1 cellular context compared by ENCODE assay signal in the genomic region with DNA sequence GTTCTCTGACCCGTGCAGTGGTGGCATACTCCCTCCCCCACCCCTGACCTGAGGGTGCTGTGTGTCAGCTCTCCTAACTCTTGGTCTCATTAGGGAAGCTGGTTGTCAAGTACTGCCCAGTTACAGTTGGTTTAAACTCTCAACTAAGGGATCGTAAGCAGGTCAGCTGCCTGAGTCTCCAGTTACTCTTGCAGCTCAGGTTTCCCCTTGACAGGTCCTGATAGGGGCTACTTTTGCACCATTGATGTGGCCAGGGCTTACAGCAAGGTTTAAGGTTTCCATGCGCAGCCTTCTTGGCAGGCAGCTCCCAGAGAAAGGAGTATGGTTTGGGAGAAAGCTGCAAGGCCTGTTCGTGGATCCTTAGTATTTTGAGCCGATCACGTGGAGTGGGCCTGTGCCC.
TF ChIP-seq lines count a peak whose summit lies in the region.

No MANE protein-coding gene starts in this region.

TF ChIP-seq in GM23338, 12 proteins besides CTCF, POLR2A, EP300 and RAD21 (continued from another document):
- TF ChIP-seq, protein P1, sequence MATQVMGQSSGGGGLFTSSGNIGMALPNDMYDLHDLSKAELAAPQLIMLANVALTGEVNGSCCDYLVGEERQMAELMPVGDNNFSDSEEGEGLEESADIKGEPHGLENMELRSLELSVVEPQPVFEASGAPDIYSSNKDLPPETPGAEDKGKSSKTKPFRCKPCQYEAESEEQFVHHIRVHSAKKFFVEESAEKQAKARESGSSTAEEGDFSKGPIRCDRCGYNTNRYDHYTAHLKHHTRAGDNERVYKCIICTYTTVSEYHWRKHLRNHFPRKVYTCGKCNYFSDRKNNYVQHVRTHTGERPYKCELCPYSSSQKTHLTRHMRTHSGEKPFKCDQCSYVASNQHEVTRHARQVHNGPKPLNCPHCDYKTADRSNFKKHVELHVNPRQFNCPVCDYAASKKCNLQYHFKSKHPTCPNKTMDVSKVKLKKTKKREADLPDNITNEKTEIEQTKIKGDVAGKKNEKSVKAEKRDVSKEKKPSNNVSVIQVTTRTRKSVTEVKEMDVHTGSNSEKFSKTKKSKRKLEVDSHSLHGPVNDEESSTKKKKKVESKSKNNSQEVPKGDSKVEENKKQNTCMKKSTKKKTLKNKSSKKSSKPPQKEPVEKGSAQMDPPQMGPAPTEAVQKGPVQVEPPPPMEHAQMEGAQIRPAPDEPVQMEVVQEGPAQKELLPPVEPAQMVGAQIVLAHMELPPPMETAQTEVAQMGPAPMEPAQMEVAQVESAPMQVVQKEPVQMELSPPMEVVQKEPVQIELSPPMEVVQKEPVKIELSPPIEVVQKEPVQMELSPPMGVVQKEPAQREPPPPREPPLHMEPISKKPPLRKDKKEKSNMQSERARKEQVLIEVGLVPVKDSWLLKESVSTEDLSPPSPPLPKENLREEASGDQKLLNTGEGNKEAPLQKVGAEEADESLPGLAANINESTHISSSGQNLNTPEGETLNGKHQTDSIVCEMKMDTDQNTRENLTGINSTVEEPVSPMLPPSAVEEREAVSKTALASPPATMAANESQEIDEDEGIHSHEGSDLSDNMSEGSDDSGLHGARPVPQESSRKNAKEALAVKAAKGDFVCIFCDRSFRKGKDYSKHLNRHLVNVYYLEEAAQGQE (IDR thresholded peaks at IDR 0.05; ENCODE audit: unreplicated experiment) = no peak
- TF ChIP-seq EZH2phosphoT487 (IDR thresholded peaks at IDR 0.05; ENCODE audit: unreplicated experiment) = no peak
- TF ChIP-seq EZH2 (IDR thresholded peaks at IDR 0.05; ENCODE audit: low read depth, unreplicated experiment) = no peak
- no peak for TF ChIP-seq JUNB (IDR thresholded peaks at IDR 0.05; ENCODE audit: unreplicated experiment)
- TF ChIP-seq ZNF114 (CRISPR knock-in tag; IDR thresholded peaks at IDR 0.05) = no peak
- TF ChIP-seq ZNF331 (CRISPR knock-in tag; IDR thresholded peaks at IDR 0.05; ENCODE audit: low read depth) = no peak
- no peak for TF ChIP-seq STAT1 (IDR thresholded peaks at IDR 0.05; ENCODE audit: unreplicated experiment)
